Comparison of ENCODE assay signal across 10 cellular contexts in the genomic region with DNA sequence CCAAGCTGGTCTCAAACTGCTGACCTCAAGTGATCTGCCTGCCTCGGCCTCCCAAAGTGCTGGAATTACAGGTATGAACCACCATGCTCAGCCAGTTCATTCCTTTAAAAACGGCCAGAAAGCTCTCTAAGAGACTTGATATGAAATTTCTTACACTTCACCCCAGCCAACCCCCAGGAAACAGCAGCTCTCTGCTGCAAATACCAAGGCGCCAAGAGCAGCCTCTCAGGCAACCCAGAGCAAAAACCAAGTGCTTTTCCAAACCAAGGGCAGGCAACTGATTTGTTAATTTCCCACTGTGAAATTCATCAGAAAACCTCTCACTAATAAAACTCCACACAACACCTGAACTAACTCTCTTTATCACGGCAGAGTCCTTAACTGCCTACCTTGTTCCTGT. TPM values are rescaled to one million over a fixed set of nuclear protein-coding genes. Genes with fewer than 3 reads are reported as not detected.
DNase-seq lines count a peak whose midpoint lies in the region; ATAC-seq lines count a peak whose summit lies in the region.
"Had no signal": no experiment of that assay in that cellular context is flagged by ENCODE, and none has a peak within 500 bp of the region (broad histone marks: within the 10 kb centered on the region; RNA-seq: fewer than 3 reads in every experiment).

No MANE protein-coding gene starts in this region.

- peaks cover 4% of the 10 kb centered on the region for H3K9me3 Mint-ChIP-seq in activated CD4-positive, alpha-beta T cell treated with anti-CD3 and anti-CD28 coated beads, Interleukin-2, amount 10 ng/mL, durations not matched to agents 24 days and 14 days
- no peaks in the 10 kb centered on the region for H3K9me3 Mint-ChIP-seq in activated CD4-positive, alpha-beta memory T cell treated with anti-CD3 and anti-CD28 coated beads for 36 hours
- H3K9me3 Mint-ChIP-seq in immature natural killer cell, result peaks cover 0 to 2% (median 0%) of the 10 kb centered on the region in 6 donors
- H3K9me3 Mint-ChIP-seq in stimulated activated naive CD8-positive, alpha-beta T cell treated with anti-CD3 and anti-CD28 coated beads, Interleukin-15, amount 100 ng/mL, for 72 hours, result peaks cover 0 to 5% of the 10 kb centered on the region in 2 donors
- H3K9me3 Mint-ChIP-seq: central memory CD8-positive, alpha-beta T cell had no signal

- peaks cover 20% of the 10 kb centered on the region for H3K4me1 Mint-ChIP-seq in activated CD4-positive, alpha-beta T cell treated with anti-CD3 and anti-CD28 coated beads, Interleukin-2, amount 10 ng/mL, durations not matched to agents 24 days and 14 days
- H3K4me1 Mint-ChIP-seq in activated CD4-positive, alpha-beta memory T cell treated with anti-CD3 and anti-CD28 coated beads for 36 hours (ENCODE audit: low read depth), result peaks cover 19% of the 10 kb centered on the region
- peaks cover 52 to 67% of the 10 kb centered on the region in 2 donors for H3K4me1 Mint-ChIP-seq in immature natural killer cell
- peaks cover 18% of the 10 kb centered on the region for H3K4me1 Mint-ChIP-seq in stimulated activated naive CD8-positive, alpha-beta T cell treated with anti-CD3 and anti-CD28 coated beads, Interleukin-15, amount 100 ng/mL, for 72 hours

- no peak for ATAC-seq in stimulated activated naive CD8-positive, alpha-beta T cell treated with anti-CD3 and anti-CD28 coated beads, Interleukin-15, amount 100 ng/mL, for 72 hours
- ATAC-seq in GM21367 (IDR thresholded peaks at IDR 0.05; ENCODE audit: unreplicated experiment) (no peak), GM21723 (IDR thresholded peaks at IDR 0.05; ENCODE audit: unreplicated experiment) (no peak)

- intact Hi-C loops in activated CD4-positive, alpha-beta T cell treated with anti-CD3 and anti-CD28 coated beads, Interleukin-2, amount 10 ng/mL, durations not matched to agents 24 days and 14 days (cut with micrococcal nuclease), result loop anchor here (5.0 kb wide), 1 partner anchor 61 kb away; no protein-coding TSS in a partner anchor
- intact Hi-C loops in activated CD4-positive, alpha-beta memory T cell treated with anti-CD3 and anti-CD28 coated beads for 36 hours (cut with micrococcal nuclease), result loop anchor here (10.0 kb wide), 1 partner anchor 48 kb away; a partner anchor contains a TSS

- CTCF ChIA-PET in activated CD4-positive, alpha-beta memory T cell treated with anti-CD3 and anti-CD28 coated beads for 36 hours (lab: Charles Lee), result no interaction called here

- peak overlapping the region; percentile 31 for H3K4me3 Mint-ChIP-seq in activated CD4-positive, alpha-beta T cell treated with anti-CD3 and anti-CD28 coated beads, Interleukin-2, amount 10 ng/mL, durations not matched to agents 24 days and 14 days
- H3K4me3 Mint-ChIP-seq in activated CD4-positive, alpha-beta memory T cell treated with anti-CD3 and anti-CD28 coated beads for 36 hours, result no peak overlapping the region
- peak overlapping the region in 3 of 5 donors; percentile 15 to 55 (median 36) for H3K4me3 Mint-ChIP-seq in immature natural killer cell
- H3K4me3 Mint-ChIP-seq in stimulated activated naive CD8-positive, alpha-beta T cell treated with anti-CD3 and anti-CD28 coated beads, Interleukin-15, amount 100 ng/mL, for 72 hours, result peak overlapping the region; percentile 35 to 46
- H3K4me3 Mint-ChIP-seq: central memory CD8-positive, alpha-beta T cell had no signal

- H3K27ac Mint-ChIP-seq in activated CD4-positive, alpha-beta T cell treated with anti-CD3 and anti-CD28 coated beads, Interleukin-2, amount 10 ng/mL, durations not matched to agents 24 days and 14 days, result peak overlapping the region; percentile 84
- peak overlapping the region; percentile 90 for H3K27ac Mint-ChIP-seq in activated CD4-positive, alpha-beta memory T cell treated with anti-CD3 and anti-CD28 coated beads for 36 hours
- H3K27ac Mint-ChIP-seq in immature natural killer cell, result peak overlapping the region; percentile 43 to 90 (median 64)
- peak overlapping the region; percentile 98 to 99 for H3K27ac Mint-ChIP-seq in stimulated activated naive CD8-positive, alpha-beta T cell treated with anti-CD3 and anti-CD28 coated beads, Interleukin-15, amount 100 ng/mL, for 72 hours

- no peaks in the 10 kb centered on the region for H3K36me3 Mint-ChIP-seq in activated CD4-positive, alpha-beta T cell treated with anti-CD3 and anti-CD28 coated beads, Interleukin-2, amount 10 ng/mL, durations not matched to agents 24 days and 14 days (ENCODE audit: low read depth)
- H3K36me3 Mint-ChIP-seq in activated CD4-positive, alpha-beta memory T cell treated with anti-CD3 and anti-CD28 coated beads for 36 hours, result no peaks in the 10 kb centered on the region
- no peaks in the 10 kb centered on the region for H3K36me3 Mint-ChIP-seq in immature natural killer cell

- no peaks in the 10 kb centered on the region for H3K27me3 Mint-ChIP-seq in activated CD4-positive, alpha-beta T cell treated with anti-CD3 and anti-CD28 coated beads, Interleukin-2, amount 10 ng/mL, durations not matched to agents 24 days and 14 days
- H3K27me3 Mint-ChIP-seq in activated CD4-positive, alpha-beta memory T cell treated with anti-CD3 and anti-CD28 coated beads for 36 hours, result no peaks in the 10 kb centered on the region
- peaks cover 0 to 4% (median 0%) of the 10 kb centered on the region in 3 donors for H3K27me3 Mint-ChIP-seq in immature natural killer cell (ENCODE audit: low read depth in 3 of 3)
- no peaks in the 10 kb centered on the region for H3K27me3 Mint-ChIP-seq in stimulated activated naive CD8-positive, alpha-beta T cell treated with anti-CD3 and anti-CD28 coated beads, Interleukin-15, amount 100 ng/mL, for 72 hours
- H3K27me3 Mint-ChIP-seq: central memory CD8-positive, alpha-beta T cell had no signal

- DNase-seq in activated CD4-positive, alpha-beta T cell treated with anti-CD3 and anti-CD28 coated beads, Interleukin-2, amount 10 ng/mL, durations not matched to agents 24 days and 14 days, result no peak
- no peak for DNase-seq in activated CD4-positive, alpha-beta T cell treated with anti-CD3 and anti-CD28 coated beads for 4 hours
- no peak for DNase-seq in activated CD4-positive, alpha-beta memory T cell treated with anti-CD3 and anti-CD28 coated beads for 36 hours
- DNase-seq in immature natural killer cell, result no peak
- no peak for DNase-seq in stimulated activated naive CD8-positive, alpha-beta T cell treated with anti-CD3 and anti-CD28 coated beads, Interleukin-15, amount 100 ng/mL, for 72 hours
- no peak for DNase-seq in stimulated activated CD4-positive, alpha-beta T cell treated with anti-CD3 and anti-CD28 coated beads, Interleukin-1b, Interleukin-23, amount 100 ng/mL, for 48 hours
- DNase-seq: Karpas-422 had no signal

- POLR2A ChIA-PET in activated CD4-positive, alpha-beta memory T cell treated with anti-CD3 and anti-CD28 coated beads for 36 hours (lab: Charles Lee), result interaction anchor here (0.6 kb wide), 1 partner anchor 125 kb away, joined by 4 read pairs; no protein-coding TSS in a partner anchor

RNA-seq across cellular contexts. Expression of a gene that starts 44.9 kb away (rescaled TPM):
- 1.7 and 2.2 TPM in 2 replicates for total RNA-seq in activated CD4-positive, alpha-beta T cell treated with anti-CD3 and anti-CD28 coated beads, Interleukin-2, amount 10 ng/mL, durations not matched to agents 24 days and 14 days
- 1 to 10 TPM; 4.0 to 6.8 TPM for total RNA-seq in activated CD4-positive, alpha-beta memory T cell treated with anti-CD3 and anti-CD28 coated beads for 36 hours
- 1 to 10 TPM in 2 of 3 donors, under 1 TPM in 1; 0.59 to 1.8 (median 1.3) TPM for polyA plus RNA-seq in immature natural killer cell
